Comparison of ENCODE assay signal across 8 cellular contexts in the genomic region with DNA sequence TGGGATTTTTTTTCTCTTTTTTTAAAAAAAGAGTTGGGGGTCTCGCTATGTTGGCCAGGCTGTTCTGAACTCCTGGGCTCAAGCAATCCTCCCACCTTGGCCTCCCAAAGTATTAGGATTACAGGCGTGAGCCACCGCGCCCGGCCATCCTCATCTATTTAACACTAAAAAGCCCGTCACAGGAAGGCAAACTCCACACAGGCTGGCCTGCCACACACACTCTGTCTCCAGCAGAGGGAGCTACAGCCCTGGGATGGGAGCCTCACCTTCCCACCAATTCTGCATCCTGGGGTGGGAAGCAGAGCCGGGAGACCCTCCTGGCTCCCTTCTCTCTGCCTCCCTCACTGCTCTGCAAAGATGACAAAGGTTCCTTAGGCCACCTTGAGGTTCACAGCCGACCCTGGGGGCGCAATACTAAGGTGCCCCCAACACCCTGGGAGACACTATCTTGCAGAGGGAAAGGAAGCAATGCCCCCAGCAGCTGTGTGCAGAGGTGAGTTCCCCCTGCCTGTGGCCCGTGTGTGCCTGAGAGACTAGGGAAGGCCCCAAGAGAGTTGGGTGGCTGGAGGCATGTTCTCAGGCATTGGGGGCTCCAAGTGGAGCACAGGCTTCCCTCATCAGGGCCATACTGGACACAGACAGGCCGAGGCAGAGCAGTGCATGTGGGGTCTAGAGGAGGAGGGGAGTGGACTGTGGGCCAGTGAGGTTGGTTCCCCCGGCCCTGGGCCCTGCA.
DNase-seq lines count a peak whose midpoint lies in the region; ATAC-seq and TF ChIP-seq lines count a peak whose summit lies in the region.

No MANE protein-coding gene starts in this region.

- DNase-seq in AG04449 (ENCODE audit: low read depth, low spot score) (no peak), GM10248 (ENCODE audit: extremely low spot score) (peak; percentile 60), NCI-H69 (lab: John Stamatoyannopoulos, UW) (peak; percentile 52), memory B cell (ENCODE audit: low spot score in 2 of 2) (peak in 1 of 2 donors; percentile 25), DMS153 treated with DMSO at 0.1 percent for 48 hours (lab: John Stamatoyannopoulos, UW; ENCODE audit: unreplicated experiment) (no peak), globus pallidus (ENCODE audit: low spot score) (no peak)
- DNase-seq in central memory CD4-positive, alpha-beta T cell = peak; percentile 11

- no peaks in the 10 kb centered on the region for H3K4me1 Mint-ChIP-seq in memory B cell

- CTCF ChIA-PET in AG04449 (lab: Yijun Ruan, JAX) = interaction anchor here (0.8 to 6.3 kb wide), 25 partner anchors 9 to 297 kb away, joined by 3 to 39 read pairs (median 6); a partner anchor contains a TSS
- CTCF ChIA-PET in GM10248 (lab: Yijun Ruan, JAX) = interaction anchor here (0.6 to 3.4 kb wide), 15 partner anchors 10 to 281 kb away, joined by 3 to 30 read pairs (median 5); a partner anchor contains a TSS

- H3K27ac Mint-ChIP-seq in memory B cell = no peak overlapping the region

- no peaks in the 10 kb centered on the region for H3K27me3 Mint-ChIP-seq in memory B cell

- H3K4me3 Mint-ChIP-seq in memory B cell = no peak overlapping the region

- ATAC-seq in memory B cell (ENCODE audit: low read depth) (peak; percentile 27), HG02885 (IDR thresholded peaks at IDR 0.05; ENCODE audit: poor library complexity, unreplicated experiment) (no peak)

- H3K9me3 Mint-ChIP-seq in memory B cell = no peaks in the 10 kb centered on the region

- no peak overlapping the region for H3K4me3 ChIP-seq in AG04449 (ENCODE audit: low read depth, low read length)

- POLR2A ChIA-PET in AG04449 (lab: Yijun Ruan, JAX) = no interaction called here
- POLR2A ChIA-PET in GM10248 (lab: Yijun Ruan, JAX) = no interaction called here

- TF ChIP-seq CTCF in AG04449 (IDR thresholded peaks at IDR 0.05; ENCODE audit: insufficient read depth, low read length, missing control alignments) (peak; percentile 88), GM10248 (IDR thresholded peaks at IDR 0.05; ENCODE audit: control extremely low read depth, extremely low read depth, low read depth, missing control alignments) (peak; percentile 71)

- peaks cover 14% of the 10 kb centered on the region for H3K36me3 Mint-ChIP-seq in memory B cell

Comparison
In these comparisons a context has a peak if more than half of its experiments do, and no peak if none do; other contexts are left out.
1. DNase-seq: peak in GM10248 (single experiment), NCI-H69 (single experiment) and central memory CD4-positive, alpha-beta T cell (single experiment); none in AG04449 (single experiment), DMS153 treated with DMSO at 0.1 percent for 48 hours (single experiment) and globus pallidus (single experiment).